In the genomic region with DNA sequence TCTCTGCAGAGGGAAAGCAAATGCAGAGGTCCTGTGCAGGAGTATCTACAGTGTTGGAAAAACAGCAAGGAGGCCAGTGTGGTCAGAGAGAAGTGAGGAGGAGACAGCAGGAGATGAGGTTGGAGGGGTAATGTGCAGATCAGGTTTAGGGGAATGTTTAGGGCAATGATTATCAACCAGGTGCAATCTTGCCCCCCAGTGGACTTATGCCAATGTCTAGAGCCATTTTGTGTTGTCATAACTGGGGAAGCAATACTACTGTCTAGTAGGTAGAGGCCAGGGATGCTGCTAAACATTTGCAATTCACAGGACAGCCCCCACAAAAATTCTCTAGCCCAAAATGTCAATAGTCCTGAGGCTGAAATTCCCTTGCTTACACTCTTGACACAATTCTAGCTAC, we compare ENCODE assay signal across 1 cellular context.
TF ChIP-seq lines count a peak whose summit lies in the region.

No MANE protein-coding gene starts in this region.

TF ChIP-seq in H1, 55 proteins besides CTCF, POLR2A, EP300 and RAD21:
- no peak for TF ChIP-seq MAFK (IDR thresholded peaks at IDR 0.05; ENCODE audit: low read depth, low read length)
- TF ChIP-seq POU5F1 (IDR thresholded peaks at IDR 0.05; ENCODE audit: low read depth, low read length), result no peak
- TF ChIP-seq, protein P1, sequence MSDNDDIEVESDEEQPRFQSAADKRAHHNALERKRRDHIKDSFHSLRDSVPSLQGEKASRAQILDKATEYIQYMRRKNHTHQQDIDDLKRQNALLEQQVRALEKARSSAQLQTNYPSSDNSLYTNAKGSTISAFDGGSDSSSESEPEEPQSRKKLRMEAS (IDR thresholded peaks at IDR 0.05), result no peak
- no peak for TF ChIP-seq HDAC6 (IDR thresholded peaks at IDR 0.05; ENCODE audit: low read depth, low read length)
- no peak for TF ChIP-seq RXRA (IDR thresholded peaks at IDR 0.05; ENCODE audit: insufficient read depth, low read depth, low read length)
- no peak for TF ChIP-seq TAF7 (optimal IDR thresholded peaks at IDR 0.05; ENCODE audit: borderline replicate concordance, low read depth, low read length)
- TF ChIP-seq TBP (IDR thresholded peaks at IDR 0.05; ENCODE audit: low read depth, low read length), result no peak
- TF ChIP-seq RBBP5 (IDR thresholded peaks at IDR 0.05; ENCODE audit: borderline replicate concordance, low read depth, low read length), result no peak
- no peak for TF ChIP-seq BCL11A (IDR thresholded peaks at IDR 0.05; ENCODE audit: low read depth in 2 of 2, low read length in 2 of 2)
- TF ChIP-seq EZH2 (IDR thresholded peaks at IDR 0.05; ENCODE audit: low read depth, low read length, severe bottlenecking), result no peak
- no peak for TF ChIP-seq SUZ12 (IDR thresholded peaks at IDR 0.05; ENCODE audit: low read length)
- no peak for TF ChIP-seq NANOG (IDR thresholded peaks at IDR 0.05; ENCODE audit: insufficient read depth, low read depth, low read length, poor library complexity, severe bottlenecking)
TF ChIP-seq in H1: peak in this region for 0.
